In the genomic region with DNA sequence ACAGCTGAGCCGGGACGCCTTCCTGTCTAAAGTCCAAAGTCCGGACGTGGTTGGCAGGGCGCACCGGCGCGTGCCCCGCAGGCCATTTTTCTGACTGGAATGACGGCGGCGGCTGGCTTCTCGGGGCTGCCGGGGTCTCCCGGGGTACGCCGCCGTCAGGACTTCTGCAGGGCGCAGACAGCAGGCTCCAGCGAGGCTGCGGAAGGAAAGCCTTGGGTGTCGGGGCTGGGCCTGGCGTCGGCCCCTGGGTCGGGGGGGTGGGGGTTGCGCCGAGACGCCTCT, we compare ENCODE assay signal across 8 cellular contexts. TPM values are rescaled to one million over a fixed set of nuclear protein-coding genes. Genes with fewer than 3 reads are reported as not detected.
A peak's percentile ranks its signal among the peaks of the same experiment; 100 is the strongest.
DNase-seq lines count a peak whose midpoint lies in the region; ATAC-seq and TF ChIP-seq lines count a peak whose summit lies in the region.

No MANE protein-coding gene starts in this region.

- H3K4me3 Mint-ChIP-seq in T-helper 17 cell (peak overlapping the region; percentile 95), neural progenitor cell (peak overlapping the region; percentile 86)

- H3K36me3 Mint-ChIP-seq in T-helper 17 cell (ENCODE audit: low read depth) (no peaks in the 10 kb centered on the region), neural progenitor cell (peaks cover 5% of the 10 kb centered on the region)

- H3K27ac ChIP-seq in esophagus squamous epithelium (peak overlapping the region; percentile 93 to 99 (median 98)), neural progenitor cell (peak overlapping the region; percentile 86)

- WGBS in esophagus squamous epithelium, 2 donors = 0% methylated on average over 2 of the region's 28 CpGs; no CpG with 5 or more reads in 1 of the 2 donors

- H3K4me1 ChIP-seq in esophagus squamous epithelium = peaks cover 4 to 50% (median 20%) of the 10 kb centered on the region in 3 donors
- peaks cover 19% of the 10 kb centered on the region for H3K4me1 ChIP-seq in neural progenitor cell

- H3K36me3 ChIP-seq in esophagus squamous epithelium = no peaks in the 10 kb centered on the region
- no peaks in the 10 kb centered on the region for H3K36me3 ChIP-seq in neural progenitor cell

- peak overlapping the region; percentile 99 for H3K4me3 ChIP-seq in AG09309 (ENCODE audit: control insufficient read depth, low read depth, low read length)
- H3K4me3 ChIP-seq in esophagus squamous epithelium = peak overlapping the region; percentile 66 to 95 (median 82)
- peak overlapping the region; percentile 68 for H3K4me3 ChIP-seq in neural progenitor cell

- TF ChIP-seq POLR2A in esophagus squamous epithelium (IDR thresholded peaks at IDR 0.05) = no peak

- TF ChIP-seq CTCF in AG09309 (IDR thresholded peaks at IDR 0.05; ENCODE audit: control insufficient read depth, insufficient read depth, low read depth, low read length, missing control alignments) (no peak), esophagus squamous epithelium (IDR thresholded peaks at IDR 0.05) (no peak), neural progenitor cell (IDR thresholded peaks at IDR 0.05) (no peak)

- DNase-seq in AG09309 (ENCODE audit: low read depth) (no peak), T-helper 17 cell (no peak), esophagus squamous epithelium (lab: John Stamatoyannopoulos, UW) (peak; percentile 14), neural progenitor cell (ENCODE audit: low spot score) (no peak), kidney tubule cell (ENCODE audit: low spot score) (no peak)
- DNase-seq in activated effector memory CD4-positive, alpha-beta T cell treated with anti-CD3 and anti-CD28 coated beads, Interleukin-2, amount 50 U/mL, for 16 hours = no peak

- intact Hi-C loops in esophagus squamous epithelium (cut with DNase I) = loop anchor here (5.0 kb wide), 2 partner anchors 94 to 166 kb away; partner anchors contain the start of genes FBXO33 and TRAPPC6B

- H3K79me2 ChIP-seq in neural progenitor cell (ENCODE audit: low read depth) = peaks cover 39% of the 10 kb centered on the region

- H3K27ac Mint-ChIP-seq in T-helper 17 cell (peak overlapping the region; percentile 97), neural progenitor cell (peak overlapping the region; percentile 73)

- H3K9me3 ChIP-seq in T-helper 17 cell (ENCODE audit: control insufficient read depth, low read length, poor library complexity, severe bottlenecking) (no peaks in the 10 kb centered on the region), esophagus squamous epithelium (no peaks in the 10 kb centered on the region), neural progenitor cell (ENCODE audit: low read depth) (no peaks in the 10 kb centered on the region)

- peaks cover 19% of the 10 kb centered on the region for H3K9me3 Mint-ChIP-seq in neural progenitor cell

- peak; percentile 52 for ATAC-seq in GM18907 (IDR thresholded peaks at IDR 0.05; ENCODE audit: unreplicated experiment)
- peak; percentile 39 for ATAC-seq in HG03135 (IDR thresholded peaks at IDR 0.05; ENCODE audit: unreplicated experiment)
- ATAC-seq in T-helper 17 cell = peak; percentile 45

- H3K27me3 ChIP-seq in esophagus squamous epithelium = no peaks in the 10 kb centered on the region
- peaks cover 13% of the 10 kb centered on the region for H3K27me3 ChIP-seq in neural progenitor cell

- H3F3A ChIP-seq in neural progenitor cell (ENCODE audit: low read depth) = peaks cover 21% of the 10 kb centered on the region

- peaks cover 36% of the 10 kb centered on the region for H3K4me1 Mint-ChIP-seq in T-helper 17 cell
- H3K4me1 Mint-ChIP-seq in neural progenitor cell = peaks cover 30% of the 10 kb centered on the region

- peak overlapping the region; percentile 88 for H2AFZ ChIP-seq in neural progenitor cell (replicated peaks)

- H3K9ac ChIP-seq in neural progenitor cell = no peak overlapping the region

- H3K27me3 Mint-ChIP-seq in T-helper 17 cell = no peaks in the 10 kb centered on the region
- H3K27me3 Mint-ChIP-seq in neural progenitor cell (ENCODE audit: insufficient read depth, low read depth) = peaks cover 10% of the 10 kb centered on the region

- H4K20me1 ChIP-seq in neural progenitor cell (ENCODE audit: low read depth) = no peaks in the 10 kb centered on the region

- peak overlapping the region; percentile 87 for H3K4me2 ChIP-seq in neural progenitor cell

RNA-seq across cellular contexts. Expression of gene MIA2, which starts 32.8 kb away (rescaled TPM):
- total RNA-seq in T-helper 17 cell = 10 to 100 TPM; 22.2 to 23.4 TPM
- total RNA-seq in esophagus squamous epithelium = 10 to 100 TPM; 33.3 to 50.7 (median 38.7) TPM
- total RNA-seq in neural progenitor cell (ENCODE audit: low replicate concordance) = 11.2 and 13.0 TPM in 2 replicates
